In genomic region chr11:65417221-65417701, GRCh38 we compare ENCODE assay signal across 8 cellular contexts. TPM values are rescaled to one million over a fixed set of nuclear protein-coding genes. Genes with fewer than 3 reads are reported as not detected.
DNase-seq lines count a peak whose midpoint lies in the region; ATAC-seq and TF ChIP-seq lines count a peak whose summit lies in the region.

No MANE protein-coding gene starts in this region.

- H3K4me3 Mint-ChIP-seq in activated naive CD8-positive, alpha-beta T cell treated with anti-CD3 and anti-CD28 coated beads, Interleukin-2, amount 10 ng/mL, durations not matched to agents 7 days and 5 days, result peak overlapping the region; percentile 100

- H3K27me3 Mint-ChIP-seq in activated naive CD8-positive, alpha-beta T cell treated with anti-CD3 and anti-CD28 coated beads, Interleukin-2, amount 10 ng/mL, durations not matched to agents 7 days and 5 days, result no peaks in the 10 kb centered on the region

- H3K36me3 ChIP-seq in iPS-15b (ENCODE audit: control insufficient read depth, insufficient read depth, low read length), result no peaks in the 10 kb centered on the region

- H3K4me3 ChIP-seq in AG10803 (ENCODE audit: low read length) (peak overlapping the region; percentile 56), iPS-15b (ENCODE audit: low read depth, low read length) (peak overlapping the region; percentile 0)

- ATAC-seq in activated naive CD8-positive, alpha-beta T cell treated with anti-CD3 and anti-CD28 coated beads, Interleukin-2, amount 10 ng/mL, durations not matched to agents 7 days and 5 days (ENCODE audit: low read depth), result no peak
- ATAC-seq in esophagus mucosa, result no peak

- peaks cover 31% of the 10 kb centered on the region for H3K4me1 ChIP-seq in iPS-15b (ENCODE audit: control insufficient read depth, insufficient read depth, low read length)

- in situ Hi-C loops in KBM-7 (cut with MboI; ENCODE audit: low pct_unique_long_range_greater_than_20kb, low sequenced_read_pairs), result no loop called here

- no peaks in the 10 kb centered on the region for H3K9me3 ChIP-seq in iPS-15b (ENCODE audit: control insufficient read depth, insufficient read depth, low read length)

- no peak overlapping the region for H3K9ac ChIP-seq in iPS-15b (ENCODE audit: low read depth, low read length)

- peaks cover 1% of the 10 kb centered on the region for H3K36me3 Mint-ChIP-seq in activated naive CD8-positive, alpha-beta T cell treated with anti-CD3 and anti-CD28 coated beads, Interleukin-2, amount 10 ng/mL, durations not matched to agents 7 days and 5 days

- no peaks in the 10 kb centered on the region for H3K9me3 Mint-ChIP-seq in activated naive CD8-positive, alpha-beta T cell treated with anti-CD3 and anti-CD28 coated beads, Interleukin-2, amount 10 ng/mL, durations not matched to agents 7 days and 5 days

- no peaks in the 10 kb centered on the region for H3K27me3 ChIP-seq in iPS-15b (ENCODE audit: control insufficient read depth, insufficient read depth, low read length)

- DNase-seq in AG10803 (ENCODE audit: low read depth), result peak; percentile 5
- DNase-seq in KBM-7, result peak; percentile 69
- DNase-seq in activated naive CD8-positive, alpha-beta T cell treated with anti-CD3 and anti-CD28 coated beads, Interleukin-2, amount 10 ng/mL, durations not matched to agents 7 days and 5 days, result peak; percentile 68
- DNase-seq in stimulated activated CD8-positive, alpha-beta memory T cell treated with anti-CD3 and anti-CD28 coated beads, Interleukin-4, amount 100 ng/mL, for 48 hours, result peak; percentile 59
- no peak for DNase-seq in occipital lobe (lab: John Stamatoyannopoulos, UW)
- no peak for DNase-seq in NCI-H2107 (lab: John Stamatoyannopoulos, UW)

- TF ChIP-seq CTCF in AG10803 (conservative IDR thresholded peaks at IDR 0.05; ENCODE audit: low read length), result no peak

- POLR2A ChIA-PET in activated naive CD8-positive, alpha-beta T cell treated with anti-CD3 and anti-CD28 coated beads, Interleukin-2, amount 10 ng/mL, durations not matched to agents 7 days and 5 days (lab: Charles Lee), result interaction anchor here (0.5 to 19.6 kb wide), 14 partner anchors 10 to 557 kb away, joined by 3 to 2884 read pairs (median 8); partner anchors contain the start of genes DPF2, FRMD8, MALAT1 and SLC25A45

- peak overlapping the region; percentile 100 for H3K27ac Mint-ChIP-seq in activated naive CD8-positive, alpha-beta T cell treated with anti-CD3 and anti-CD28 coated beads, Interleukin-2, amount 10 ng/mL, durations not matched to agents 7 days and 5 days

- peaks cover 41% of the 10 kb centered on the region for H3K4me1 Mint-ChIP-seq in activated naive CD8-positive, alpha-beta T cell treated with anti-CD3 and anti-CD28 coated beads, Interleukin-2, amount 10 ng/mL, durations not matched to agents 7 days and 5 days

RNA-seq across cellular contexts. Expression of gene NEAT1, which starts 5.3 kb away (rescaled TPM):
- 100 to 1,000 TPM; 402 to 407 TPM for total RNA-seq in activated naive CD8-positive, alpha-beta T cell treated with anti-CD3 and anti-CD28 coated beads, Interleukin-2, amount 10 ng/mL, durations not matched to agents 7 days and 5 days
- total RNA-seq in occipital lobe (3.6 TPM), esophagus mucosa (389 TPM)

RNA-seq across cellular contexts. Expression of gene FRMD8, which starts 30.8 kb away (rescaled TPM):
- 10 to 100 TPM; 51.5 to 55.4 TPM for total RNA-seq in activated naive CD8-positive, alpha-beta T cell treated with anti-CD3 and anti-CD28 coated beads, Interleukin-2, amount 10 ng/mL, durations not matched to agents 7 days and 5 days
- 9.2 TPM for total RNA-seq in occipital lobe
- total RNA-seq in esophagus mucosa, result 37.1 TPM

RNA-seq across cellular contexts. Expression of gene SLC25A45, which starts 34.8 kb away (rescaled TPM):
- 10 to 100 TPM; 25.5 to 29.6 TPM for total RNA-seq in activated naive CD8-positive, alpha-beta T cell treated with anti-CD3 and anti-CD28 coated beads, Interleukin-2, amount 10 ng/mL, durations not matched to agents 7 days and 5 days
- total RNA-seq in occipital lobe, result 0.31 TPM
- 3.4 TPM for total RNA-seq in esophagus mucosa

Comparison
In these comparisons a context has a peak if more than half of its experiments do, and no peak if none do; other contexts are left out.
1. DNase-seq: peak in AG10803 (single experiment), KBM-7 (single experiment), activated naive CD8-positive, alpha-beta T cell treated with anti-CD3 and anti-CD28 coated beads, Interleukin-2, amount 10 ng/mL, durations not matched to agents 7 days and 5 days (single experiment) and stimulated activated CD8-positive, alpha-beta memory T cell treated with anti-CD3 and anti-CD28 coated beads, Interleukin-4, amount 100 ng/mL, for 48 hours (single experiment); none in occipital lobe (single experiment) and NCI-H2107 (single experiment).
2. RNA of gene NEAT1, which starts 5.3 kb away (total RNA-seq): 402 to 407 TPM in activated naive CD8-positive, alpha-beta T cell treated with anti-CD3 and anti-CD28 coated beads, Interleukin-2, amount 10 ng/mL, durations not matched to agents 7 days and 5 days and 389 TPM in esophagus mucosa (single experiment); 3.6 TPM in occipital lobe (single experiment); every median in the first group is over 10 times any median in the second.